8 cellular contexts compared by ENCODE assay signal in genomic region chr20:10434467-10434831, GRCh38. TPM values are rescaled to one million over a fixed set of nuclear protein-coding genes. Genes with fewer than 3 reads are reported as not detected.
DNase-seq lines count a peak whose midpoint lies in the region; ATAC-seq and TF ChIP-seq lines count a peak whose summit lies in the region.

No MANE protein-coding gene starts in this region.

- H3K9me3 ChIP-seq in SK-N-MC (ENCODE audit: low read depth, low read length) (no peaks in the 10 kb centered on the region), testis (no peaks in the 10 kb centered on the region)

- 0% methylated on average over 17 of the region's 17 CpGs for WGBS in testis, 2 donors

- H3K36me3 ChIP-seq in SK-N-MC (ENCODE audit: insufficient read depth, low read length), result peaks cover 7% of the 10 kb centered on the region; the same call in 1 of the 2 replicates
- H3K36me3 ChIP-seq in testis (ENCODE audit: low read depth, missing control alignments), result no peaks in the 10 kb centered on the region

- no peaks in the 10 kb centered on the region for H3K27me3 ChIP-seq in testis

- peak; percentile 90 for ATAC-seq in omental fat pad (ENCODE audit: low FRiP score)

- DNase-seq in GM03348 (ENCODE audit: low spot score) (peak; percentile 92), HFF-Myc (ENCODE audit: extremely low read depth, low read depth) (peak; percentile 98), NAMALWA (ENCODE audit: low spot score) (peak; percentile 93), SK-N-MC (ENCODE audit: low read depth, low spot score) (peak; percentile 99), glutamatergic neuron (peak; percentile 85), omental fat pad (ENCODE audit: low spot score) (peak; percentile 54), testis (peak; percentile 96)

- H3K9me3 Mint-ChIP-seq in activated naive CD8-positive, alpha-beta T cell (ENCODE audit: low read depth), result no peaks in the 10 kb centered on the region
- peaks cover 4% of the 10 kb centered on the region for H3K9me3 Mint-ChIP-seq in glutamatergic neuron (ENCODE audit: unreplicated experiment)

- H3K4me3 Mint-ChIP-seq in activated naive CD8-positive, alpha-beta T cell, result peak overlapping the region; percentile 96
- peak overlapping the region; percentile 98 for H3K4me3 Mint-ChIP-seq in glutamatergic neuron (ENCODE audit: unreplicated experiment)

- peak overlapping the region; percentile 87 for H3K9ac ChIP-seq in SK-N-MC (ENCODE audit: insufficient read length)

- peak overlapping the region; percentile 98 for H3K27ac Mint-ChIP-seq in activated naive CD8-positive, alpha-beta T cell
- H3K27ac Mint-ChIP-seq in glutamatergic neuron (ENCODE audit: unreplicated experiment), result peak overlapping the region; percentile 89

- TF ChIP-seq POLR2A in testis (IDR thresholded peaks at IDR 0.05), result peak; percentile 82

- no peaks in the 10 kb centered on the region for H3K27me3 Mint-ChIP-seq in activated naive CD8-positive, alpha-beta T cell
- H3K27me3 Mint-ChIP-seq in glutamatergic neuron (ENCODE audit: unreplicated experiment), result peaks cover 2% of the 10 kb centered on the region

- H3K4me1 Mint-ChIP-seq in activated naive CD8-positive, alpha-beta T cell (ENCODE audit: low read depth), result peaks cover 52% of the 10 kb centered on the region
- peaks cover 12% of the 10 kb centered on the region for H3K4me1 Mint-ChIP-seq in glutamatergic neuron (ENCODE audit: low read depth, unreplicated experiment)

- H3K27ac ChIP-seq in SK-N-MC (peak overlapping the region; percentile 91), testis (peak overlapping the region; percentile 86 to 92)

- peaks cover 12% of the 10 kb centered on the region for H3K4me1 ChIP-seq in testis

- intact Hi-C loops in testis (cut with DNase I; ENCODE audit: low total_unique reads), result no loop called here

- H3K4me3 ChIP-seq in HFF-Myc (replicated peaks; ENCODE audit: low read depth, low read length) (peak overlapping the region; percentile 76), SK-N-MC (peak overlapping the region; percentile 79), testis (peak overlapping the region; percentile 68 to 84)

- H3K36me3 Mint-ChIP-seq in activated naive CD8-positive, alpha-beta T cell, result no peaks in the 10 kb centered on the region
- no peaks in the 10 kb centered on the region for H3K36me3 Mint-ChIP-seq in glutamatergic neuron (ENCODE audit: unreplicated experiment)

- TF ChIP-seq CTCF in HFF-Myc (IDR thresholded peaks at IDR 0.05; ENCODE audit: low read depth, low read length, missing control alignments) (no peak), glutamatergic neuron (IDR thresholded peaks at IDR 0.05; ENCODE audit: partially characterized antibody, unreplicated experiment) (no peak), omental fat pad (IDR thresholded peaks at IDR 0.05) (no peak), testis (IDR thresholded peaks at IDR 0.05) (no peak)

RNA-seq across cellular contexts. Expression of gene MKKS, which starts 0.4 kb away (rescaled TPM):
- total RNA-seq in glutamatergic neuron (ENCODE audit: unreplicated experiment) (15.1 TPM), omental fat pad (10 to 100 TPM in 3 of 4 donors, 1 to 10 TPM in 1; 7.7 to 25.5 (median 12.5) TPM), testis (10 to 100 TPM; 15.7 to 16.0 TPM)
- 37.1 TPM for polyA plus RNA-seq in testis (ENCODE audit: insufficient read depth, low read depth, low replicate concordance)

RNA-seq across cellular contexts. Expression of gene SLX4IP, which starts 0.7 kb away (rescaled TPM):
- total RNA-seq in glutamatergic neuron (ENCODE audit: unreplicated experiment), result 7.9 TPM
- 1 to 10 TPM; 2.0 to 3.4 (median 3.3) TPM for total RNA-seq in omental fat pad
- 10 to 100 TPM in 1 of 2 donors, 1 to 10 TPM in 1; 9.7 to 10.8 TPM for total RNA-seq in testis
- polyA plus RNA-seq in testis (ENCODE audit: insufficient read depth, low read depth, low replicate concordance), result 3.8 TPM

Comparison
In these comparisons a context has a peak if more than half of its experiments do, and no peak if none do; other contexts are left out.
1. Peak in every context shown above with its lines: DNase-seq, ATAC-seq, H3K4me3 ChIP-seq and H3K27ac ChIP-seq.